ENCODE assay signal across 1 cellular context in the genomic region with DNA sequence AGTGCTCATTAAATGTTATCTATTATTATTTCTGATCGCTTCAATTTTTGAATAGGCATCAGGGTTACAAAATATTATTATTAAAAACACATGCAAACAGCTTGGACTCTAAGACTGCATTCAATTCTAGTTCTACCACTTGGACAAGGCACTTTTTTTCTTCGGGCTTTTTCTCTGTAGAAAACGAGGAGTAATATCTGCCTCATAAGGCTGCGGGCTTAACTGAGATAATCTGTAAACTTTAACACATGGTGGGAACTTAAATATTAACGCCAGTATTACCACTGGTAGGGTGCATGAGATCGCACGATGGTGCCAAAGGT.
TF ChIP-seq lines count a peak whose summit lies in the region.

No MANE protein-coding gene starts in this region.

TF ChIP-seq in endothelial cell of umbilical vein, 7 proteins besides CTCF, POLR2A, EP300 and RAD21:
- TF ChIP-seq JUN (IDR thresholded peaks at IDR 0.05; ENCODE audit: borderline replicate concordance, insufficient read depth, insufficient read length, low read depth) (no peak), MYC (IDR thresholded peaks at IDR 0.05; ENCODE audit: low read depth, low read length) (no peak), POLR2AphosphoS5 (IDR thresholded peaks at IDR 0.05; ENCODE audit: insufficient read depth, low read depth, low read length) (no peak), FOS (IDR thresholded peaks at IDR 0.05; ENCODE audit: borderline replicate concordance, insufficient read depth, low read length) (no peak), GATA2 (IDR thresholded peaks at IDR 0.05; ENCODE audit: insufficient read depth, insufficient read length, low read depth, low read length) (no peak), EZH2 (IDR thresholded peaks at IDR 0.05; ENCODE audit: borderline replicate concordance, low read depth, low read length, severe bottlenecking) (no peak)
- TF ChIP-seq, protein P1, sequence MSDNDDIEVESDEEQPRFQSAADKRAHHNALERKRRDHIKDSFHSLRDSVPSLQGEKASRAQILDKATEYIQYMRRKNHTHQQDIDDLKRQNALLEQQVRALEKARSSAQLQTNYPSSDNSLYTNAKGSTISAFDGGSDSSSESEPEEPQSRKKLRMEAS (IDR thresholded peaks at IDR 0.05; ENCODE audit: insufficient read depth, insufficient read length) = no peak
